26 cellular contexts compared by ENCODE assay signal in genomic region chrX:46992070-46992469, GRCh38.
"Had no signal": no experiment of that assay in that cellular context is flagged by ENCODE, and none has a peak within 500 bp of the region (broad histone marks: within the 10 kb centered on the region; RNA-seq: fewer than 3 reads in every experiment).

No MANE protein-coding gene starts in this region.

- H3K9me3 Mint-ChIP-seq: dendritic cell treated with granulocyte-macrophage colony-stimulating factor and Interleukin-4, amounts not matched to agents 40 ng/mL and 50 ng/mL, for 4 days; memory B cell; natural killer cell; stimulated activated naive CD8-positive, alpha-beta T cell treated with anti-CD3 and anti-CD28 coated beads, Interleukin-15, amount 100 ng/mL, for 72 hours had no signal

- H3K9me3 ChIP-seq: colonic mucosa, esophagus squamous epithelium, prostate gland, thyroid gland, vagina had no signal

- H3K4me3 Mint-ChIP-seq: dendritic cell treated with granulocyte-macrophage colony-stimulating factor and Interleukin-4, amounts not matched to agents 40 ng/mL and 50 ng/mL, for 4 days; memory B cell; natural killer cell; stimulated activated naive CD8-positive, alpha-beta T cell treated with anti-CD3 and anti-CD28 coated beads, Interleukin-15, amount 100 ng/mL, for 72 hours had no signal

- H3K27ac Mint-ChIP-seq: dendritic cell treated with granulocyte-macrophage colony-stimulating factor and Interleukin-4, amounts not matched to agents 40 ng/mL and 50 ng/mL, for 4 days; memory B cell; natural killer cell; stimulated activated naive CD8-positive, alpha-beta T cell treated with anti-CD3 and anti-CD28 coated beads, Interleukin-15, amount 100 ng/mL, for 72 hours had no signal

- DNase-seq: colonic mucosa; effector CD8-positive, alpha-beta T cell; erythroblast; esophagus squamous epithelium; foreskin melanocyte; hypothalamus; kidney; natural killer cell; nucleus accumbens; stimulated activated CD4-positive, alpha-beta T cell treated with anti-CD3 and anti-CD28 coated beads, Interleukin-12 subunit alpha, Interleukin-12 subunit beta, amount 100 ng/mL, for 4 hours; stimulated activated CD4-positive, alpha-beta T cell treated with anti-CD3 and anti-CD28 coated beads, Interleukin-1b, Interleukin-23, amount 100 ng/mL, for 48 hours; stimulated activated CD4-positive, alpha-beta T cell treated with anti-CD3 and anti-CD28 coated beads, Interleukin-4, amount 100 ng/mL, for 1 hour; stimulated activated CD8-positive, alpha-beta memory T cell treated with anti-CD3 and anti-CD28 coated beads, Interleukin-4, amount 100 ng/mL, for 48 hours; stimulated activated naive CD4-positive, alpha-beta T cell; stimulated activated naive CD8-positive, alpha-beta T cell treated with anti-CD3 and anti-CD28 coated beads, Interleukin-15, amount 100 ng/mL, for 72 hours; thyroid gland; trophoblast cell had no signal

- H3K4me1 Mint-ChIP-seq: natural killer cell; stimulated activated naive CD8-positive, alpha-beta T cell treated with anti-CD3 and anti-CD28 coated beads, Interleukin-15, amount 100 ng/mL, for 72 hours had no signal

- H3K27me3 Mint-ChIP-seq: dendritic cell treated with granulocyte-macrophage colony-stimulating factor and Interleukin-4, amounts not matched to agents 40 ng/mL and 50 ng/mL, for 4 days; memory B cell; stimulated activated naive CD8-positive, alpha-beta T cell treated with anti-CD3 and anti-CD28 coated beads, Interleukin-15, amount 100 ng/mL, for 72 hours had no signal

- H3K27ac ChIP-seq: colonic mucosa, esophagus squamous epithelium, prostate gland, right atrium auricular region, thyroid gland, vagina had no signal

- H3K4me3 ChIP-seq: colonic mucosa, esophagus squamous epithelium, lung, prostate gland, right atrium auricular region, smooth muscle cell, thyroid gland, vagina had no signal

- ATAC-seq: left lobe of liver; natural killer cell; sciatic nerve; stimulated activated naive CD8-positive, alpha-beta T cell treated with anti-CD3 and anti-CD28 coated beads, Interleukin-15, amount 100 ng/mL, for 72 hours had no signal

- H3K36me3 Mint-ChIP-seq: natural killer cell had no signal

- H3K4me1 ChIP-seq: colonic mucosa, esophagus squamous epithelium, prostate gland, right atrium auricular region, thyroid gland, vagina had no signal

- H3K4me2 ChIP-seq: smooth muscle cell had no signal

- H3K36me3 ChIP-seq: colonic mucosa, prostate gland, right atrium auricular region, thyroid gland, vagina had no signal

- H3K27me3 ChIP-seq: colonic mucosa, esophagus squamous epithelium, right atrium auricular region, thyroid gland, vagina had no signal
